Comparison of ENCODE assay signal across 20 cellular contexts in the genomic region with DNA sequence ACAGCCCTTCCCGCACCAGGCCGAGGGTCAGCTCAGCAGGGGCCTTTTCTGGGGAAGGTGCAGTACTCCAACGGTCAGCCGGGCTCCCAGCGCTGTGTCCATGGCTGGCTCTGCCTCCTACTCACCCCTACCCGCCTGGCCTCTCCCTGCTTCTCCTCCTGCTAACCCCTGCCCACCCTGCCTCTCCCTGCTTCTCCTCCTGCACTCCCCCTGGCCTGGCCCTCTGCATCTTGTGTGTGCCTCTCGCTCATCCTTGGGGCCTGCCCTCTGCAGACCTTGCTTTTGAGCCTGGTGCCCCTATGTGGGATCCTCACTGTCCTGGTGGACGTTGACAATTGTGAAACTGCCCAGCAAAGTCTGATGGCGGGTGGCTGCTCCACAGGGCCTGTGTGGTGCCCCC.
"Had no signal": no experiment of that assay in that cellular context is flagged by ENCODE, and none has a peak within 500 bp of the region (broad histone marks: within the 10 kb centered on the region; RNA-seq: fewer than 3 reads in every experiment).

No MANE protein-coding gene starts in this region.

- ATAC-seq: HepG2 had no signal

- H3K27ac ChIP-seq: KMS-11 had no signal

- H3K4me3 ChIP-seq: K562 had no signal

- H3K9me3 ChIP-seq: SK-N-SH had no signal

- H3K36me3 Mint-ChIP-seq: IgD-negative memory B cell had no signal

- H3K27me3 Mint-ChIP-seq: IgD-negative memory B cell had no signal

- DNase-seq: MM.1S, NCI-H1092 treated with DMSO at 0.1 percent for 48 hours, NCI-H1436, NCI-H187, NCI-H2029, NCI-H2081 treated with DMSO at 0.1 percent for 48 hours, NCI-H2171, NCI-H226, NCI-H446, NCI-H510A, NCI-H524 treated with DMSO at 0.1 percent for 48 hours, NCI-H69, NCI-H774, Right ventricle myocardium superior, SIG-M5, SK-N-SH had no signal

- H3K27ac Mint-ChIP-seq: IgD-negative memory B cell had no signal

- H3K4me1 Mint-ChIP-seq: IgD-negative memory B cell had no signal

- H3K4me3 Mint-ChIP-seq: IgD-negative memory B cell had no signal
